In genomic region chr14:51073751-51074150, GRCh38 we compare ENCODE assay signal across 27 cellular contexts. TPM values are rescaled to one million over a fixed set of nuclear protein-coding genes. Genes with fewer than 3 reads are reported as not detected.
"Had no signal": no experiment of that assay in that cellular context is flagged by ENCODE, and none has a peak within 500 bp of the region (broad histone marks: within the 10 kb centered on the region; RNA-seq: fewer than 3 reads in every experiment).

No MANE protein-coding gene starts in this region.

- H3K36me3 Mint-ChIP-seq: natural killer cell treated with Interleukin-12 subunit alpha and Interleukin-12 subunit beta and Interleukin-15 and Interleukin-18, amount 100 ng/mL, for 72 hours; WTC11 had no signal

- H3K4me1 Mint-ChIP-seq: activated CD4-positive, alpha-beta memory T cell treated with anti-CD3 and anti-CD28 coated beads, Interleukin-2, amount 10 ng/mL, durations not matched to agents 7 days and 5 days; activated CD4-positive, alpha-beta T cell treated with anti-CD3 and anti-CD28 coated beads, Interleukin-2, amount 10 ng/mL, durations not matched to agents 7 days and 5 days; activated T-helper 17 cell treated with anti-CD3 and anti-CD28 coated beads, Interleukin-2, amount 50 U/mL, for 72 hours; WTC11 had no signal

- H3K9me3 Mint-ChIP-seq: activated CD4-positive, alpha-beta memory T cell treated with anti-CD3 and anti-CD28 coated beads, Interleukin-2, amount 10 ng/mL, durations not matched to agents 7 days and 5 days; activated CD4-positive, alpha-beta T cell treated with anti-CD3 and anti-CD28 coated beads, Interleukin-2, amount 10 ng/mL, durations not matched to agents 7 days and 5 days; activated T-cell treated with anti-CD3 and anti-CD28 coated beads, Interleukin-2, amount 50 U/mL, for 4 hours; activated T-helper 17 cell treated with anti-CD3 and anti-CD28 coated beads, Interleukin-2, amount 50 U/mL, for 72 hours; natural killer cell treated with Interleukin-12 subunit alpha and Interleukin-12 subunit beta and Interleukin-15 and Interleukin-18, amount 100 ng/mL, for 72 hours had no signal

- H3K4me3 Mint-ChIP-seq: activated CD4-positive, alpha-beta memory T cell treated with anti-CD3 and anti-CD28 coated beads, Interleukin-2, amount 10 ng/mL, durations not matched to agents 7 days and 5 days; activated CD4-positive, alpha-beta T cell treated with anti-CD3 and anti-CD28 coated beads, Interleukin-2, amount 10 ng/mL, durations not matched to agents 7 days and 5 days; activated T-cell treated with anti-CD3 and anti-CD28 coated beads, Interleukin-2, amount 50 U/mL, for 4 hours; activated T-helper 17 cell treated with anti-CD3 and anti-CD28 coated beads, Interleukin-2, amount 50 U/mL, for 72 hours; natural killer cell treated with Interleukin-12 subunit alpha and Interleukin-12 subunit beta and Interleukin-15 and Interleukin-18, amount 100 ng/mL, for 72 hours; WTC11 had no signal

- H3K4me3 ChIP-seq: heart left ventricle, mucosa of descending colon, skin epidermis, testis, transverse colon had no signal

- H3K27ac Mint-ChIP-seq: activated CD4-positive, alpha-beta memory T cell treated with anti-CD3 and anti-CD28 coated beads, Interleukin-2, amount 10 ng/mL, durations not matched to agents 7 days and 5 days; activated CD4-positive, alpha-beta T cell treated with anti-CD3 and anti-CD28 coated beads, Interleukin-2, amount 10 ng/mL, durations not matched to agents 7 days and 5 days; activated T-helper 17 cell treated with anti-CD3 and anti-CD28 coated beads, Interleukin-2, amount 50 U/mL, for 72 hours; natural killer cell treated with Interleukin-12 subunit alpha and Interleukin-12 subunit beta and Interleukin-15 and Interleukin-18, amount 100 ng/mL, for 72 hours; WTC11 had no signal

- DNase-seq: activated CD4-positive, alpha-beta memory T cell treated with anti-CD3 and anti-CD28 coated beads, Interleukin-2, amount 10 ng/mL, durations not matched to agents 7 days and 5 days; activated CD4-positive, alpha-beta T cell treated with anti-CD3 and anti-CD28 coated beads for 1 hour; activated CD4-positive, alpha-beta T cell treated with anti-CD3 and anti-CD28 coated beads, Interleukin-2, amount 10 ng/mL, durations not matched to agents 7 days and 5 days; activated CD8-positive, alpha-beta memory T cell treated with anti-CD3 and anti-CD28 coated beads, Interleukin-2, amount 50 U/mL, for 48 hours; activated gamma-delta T cell treated with Interleukin-2 at 50 U/mL for 16 hours; activated naive CD4-positive, alpha-beta T cell treated with anti-CD3 and anti-CD28 coated beads, Interleukin-2, amount 50 U/mL, for 16 hours; activated T-cell treated with anti-CD3 and anti-CD28 coated beads, Interleukin-2, amount 50 U/mL, for 4 hours; amniotic stem cell; central memory CD4-positive, alpha-beta T cell; dermis blood vessel endothelial cell; effector CD8-positive, alpha-beta T cell; foreskin keratinocyte; heart left ventricle; hypothalamus; mucosa of descending colon; stimulated activated CD4-positive, alpha-beta T cell treated with anti-CD3 and anti-CD28 coated beads, Interleukin-12 subunit alpha, Interleukin-12 subunit beta, amount 100 ng/mL, for 4 hours; stimulated activated CD4-positive, alpha-beta T cell treated with anti-CD3 and anti-CD28 coated beads, Interleukin-4, amount 100 ng/mL, for 1 hour; stimulated activated naive CD8-positive, alpha-beta T cell treated with anti-CD3 and anti-CD28 coated beads, Interleukin-15, Interleukin-2, amounts not matched to agents 100 U/mL and 50 U/mL, for 24 hours; T-helper 2 cell; testis; transverse colon had no signal

- ATAC-seq: activated T-cell treated with anti-CD3 and anti-CD28 coated beads, Interleukin-2, amount 50 U/mL, for 4 hours; activated T-helper 17 cell treated with anti-CD3 and anti-CD28 coated beads, Interleukin-2, amount 50 U/mL, for 72 hours; foreskin keratinocyte; left lobe of liver; mucosa of descending colon; natural killer cell treated with Interleukin-12 subunit alpha and Interleukin-12 subunit beta and Interleukin-15 and Interleukin-18, amount 100 ng/mL, for 72 hours; sciatic nerve; stimulated activated naive CD8-positive, alpha-beta T cell treated with anti-CD3 and anti-CD28 coated beads, Interleukin-15, Interleukin-2, amounts not matched to agents 100 U/mL and 50 U/mL, for 24 hours; WTC11 had no signal

RNA-seq across cellular contexts. Expression of gene TRIM9, which starts 21.2 kb away (rescaled TPM):
- total RNA-seq: dermis blood vessel endothelial cell had no signal
